ENCODE assay signal across 24 cellular contexts in genomic region chr7:80767655-80768054, GRCh38.
"Had no signal": no experiment of that assay in that cellular context is flagged by ENCODE, and none has a peak within 500 bp of the region (broad histone marks: within the 10 kb centered on the region; RNA-seq: fewer than 3 reads in every experiment).

No MANE protein-coding gene starts in this region.

- ATAC-seq: activated T-cell treated with anti-CD3 and anti-CD28 coated beads, Interleukin-2, amount 50 U/mL, for 4 hours; T-cell had no signal

- H3K36me3 ChIP-seq: cardiac muscle cell had no signal

- DNase-seq: activated CD4-positive, alpha-beta memory T cell treated with anti-CD3 and anti-CD28 coated beads for 36 hours; activated CD4-positive, alpha-beta T cell treated with anti-CD3 and anti-CD28 coated beads, Interleukin-2, amount 10 ng/mL, durations not matched to agents 7 days and 5 days; activated CD4-positive, CD25-positive, alpha-beta regulatory T cell; activated CD8-positive, alpha-beta memory T cell treated with anti-CD3 and anti-CD28 coated beads for 24 hours; activated effector memory CD4-positive, alpha-beta T cell treated with anti-CD3 and anti-CD28 coated beads, Interleukin-2, amount 50 U/mL, for 16 hours; activated naive CD4-positive, alpha-beta T cell treated with anti-CD3 and anti-CD28 coated beads for 36 hours; activated T-cell treated with anti-CD3 and anti-CD28 coated beads, Interleukin-2, amount 50 U/mL, for 4 hours; amygdala; brain microvascular endothelial cell; cerebellar nuclear complex; Kasumi-1; KBM-7; NCI-H1092; NCI-H1417; NCI-H1930; NCI-H2171 treated with DMSO at 0.1 percent for 48 hours; NCI-H226; NCI-H526; NCI-H774; SHP77 treated with DMSO at 0.1 percent for 48 hours; T-cell; T-helper 2 cell; T1000 had no signal

- H3K27ac ChIP-seq: brain microvascular endothelial cell, cardiac muscle cell had no signal

- H3K27me3 ChIP-seq: brain microvascular endothelial cell, cardiac muscle cell had no signal

- H3K4me3 ChIP-seq: cardiac muscle cell had no signal
